1 cellular context compared by ENCODE assay signal in the genomic region with DNA sequence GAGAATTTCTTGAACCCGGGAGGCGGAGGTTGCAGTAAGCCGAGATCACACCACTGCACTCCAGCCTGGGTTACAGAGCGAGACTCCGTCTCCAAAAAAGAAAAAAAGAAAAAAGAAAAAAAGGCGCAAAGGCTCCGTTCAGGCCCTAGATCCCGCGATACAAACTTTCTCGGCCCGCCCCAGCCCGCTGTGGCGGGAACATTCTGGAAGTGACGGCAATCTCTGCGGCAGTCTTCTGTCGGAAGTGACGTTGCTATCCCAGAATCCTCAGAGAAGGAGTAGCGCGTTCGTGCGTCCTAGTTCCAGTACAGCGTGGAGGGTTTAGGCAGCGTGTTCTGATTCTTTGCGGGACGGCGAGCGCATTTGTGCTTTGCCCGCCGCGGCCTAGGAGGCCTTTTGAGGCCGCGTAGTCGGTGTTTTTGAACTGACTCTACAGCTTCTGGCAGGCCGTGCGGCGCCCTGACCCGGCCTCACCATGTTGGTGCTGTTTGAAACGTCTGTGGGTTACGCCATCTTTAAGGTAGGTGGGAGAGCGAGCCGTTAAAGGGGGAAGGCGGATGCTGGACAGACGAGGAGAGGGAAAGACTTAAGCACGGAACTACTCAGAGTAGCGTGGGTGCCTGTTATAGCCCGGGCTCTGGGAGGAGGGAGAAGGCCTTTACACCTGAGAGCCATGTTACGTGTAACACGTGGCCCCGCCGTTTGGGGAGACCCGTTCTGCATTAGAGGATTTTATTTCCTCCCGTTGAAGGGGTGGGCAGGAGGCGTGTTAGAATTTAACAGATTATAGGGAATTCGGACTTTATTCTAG.
TF ChIP-seq lines count a peak whose summit lies in the region.

A gene with protein sequence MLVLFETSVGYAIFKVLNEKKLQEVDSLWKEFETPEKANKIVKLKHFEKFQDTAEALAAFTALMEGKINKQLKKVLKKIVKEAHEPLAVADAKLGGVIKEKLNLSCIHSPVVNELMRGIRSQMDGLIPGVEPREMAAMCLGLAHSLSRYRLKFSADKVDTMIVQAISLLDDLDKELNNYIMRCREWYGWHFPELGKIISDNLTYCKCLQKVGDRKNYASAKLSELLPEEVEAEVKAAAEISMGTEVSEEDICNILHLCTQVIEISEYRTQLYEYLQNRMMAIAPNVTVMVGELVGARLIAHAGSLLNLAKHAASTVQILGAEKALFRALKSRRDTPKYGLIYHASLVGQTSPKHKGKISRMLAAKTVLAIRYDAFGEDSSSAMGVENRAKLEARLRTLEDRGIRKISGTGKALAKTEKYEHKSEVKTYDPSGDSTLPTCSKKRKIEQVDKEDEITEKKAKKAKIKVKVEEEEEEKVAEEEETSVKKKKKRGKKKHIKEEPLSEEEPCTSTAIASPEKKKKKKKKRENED (plus strand): TSS at position 297 of the 811 bp plus-strand sequence. CDS start 179 bp downstream, at position 476.

TF ChIP-seq in A549, 52 proteins besides CTCF, POLR2A, EP300 and RAD21 (continued from another document):
- no peak for TF ChIP-seq RCOR1 (IDR thresholded peaks at IDR 0.05; ENCODE audit: low read depth, low read length)
- peak; percentile 68; the same call in 1 of the 2 replicates for TF ChIP-seq KDM5A (IDR thresholded peaks at IDR 0.05)
- no peak for TF ChIP-seq EHF (CRISPR knock-in tag; IDR thresholded peaks at IDR 0.05)
- TF ChIP-seq TP53 (CRISPR knock-in tag; IDR thresholded peaks at IDR 0.05): no peak
- no peak for TF ChIP-seq ZNF302 (CRISPR knock-in tag; IDR thresholded peaks at IDR 0.05)
- TF ChIP-seq, protein P1, sequence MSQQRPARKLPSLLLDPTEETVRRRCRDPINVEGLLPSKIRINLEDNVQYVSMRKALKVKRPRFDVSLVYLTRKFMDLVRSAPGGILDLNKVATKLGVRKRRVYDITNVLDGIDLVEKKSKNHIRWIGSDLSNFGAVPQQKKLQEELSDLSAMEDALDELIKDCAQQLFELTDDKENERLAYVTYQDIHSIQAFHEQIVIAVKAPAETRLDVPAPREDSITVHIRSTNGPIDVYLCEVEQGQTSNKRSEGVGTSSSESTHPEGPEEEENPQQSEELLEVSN (IDR thresholded peaks at IDR 0.05; ENCODE audit: borderline replicate concordance, low read depth): peak; percentile 88; the same call in 1 of the 2 replicates
- no peak for TF ChIP-seq MAFK (IDR thresholded peaks at IDR 0.05; ENCODE audit: partially characterized antibody)
- TF ChIP-seq HEYL (CRISPR knock-in tag; IDR thresholded peaks at IDR 0.05): no peak
- TF ChIP-seq JUN (IDR thresholded peaks at IDR 0.05): peak; percentile 85 to 90
- TF ChIP-seq ELK1 (IDR thresholded peaks at IDR 0.05; ENCODE audit: low read depth, low read length): no peak
- peak; percentile 75 for TF ChIP-seq CHD2 (IDR thresholded peaks at IDR 0.05; ENCODE audit: low read length, partially characterized antibody)
- no peak for TF ChIP-seq ZSCAN20 (CRISPR knock-in tag; IDR thresholded peaks at IDR 0.05)
- peak; percentile 1 to 43; a peak in 2 of 4 replicates for TF ChIP-seq CEBPB (IDR thresholded peaks at IDR 0.05)
- TF ChIP-seq MAZ (IDR thresholded peaks at IDR 0.05; ENCODE audit: borderline replicate concordance, low read depth, low read length): no peak
- no peak for TF ChIP-seq USF2 (IDR thresholded peaks at IDR 0.05)
- no peak for TF ChIP-seq FOSL2 (IDR thresholded peaks at IDR 0.05)
- TF ChIP-seq FOSL2 (CRISPR knock-in tag; IDR thresholded peaks at IDR 0.05): 0 out of 2 replicates have a peak, but pooled peaks have one; percentile 4
- TF ChIP-seq EHMT2 (IDR thresholded peaks at IDR 0.05; ENCODE audit: low read depth): no peak
- no peak for TF ChIP-seq BHLHE40 (IDR thresholded peaks at IDR 0.05; ENCODE audit: low read depth, low read length)
- peak; percentile 72 for TF ChIP-seq REST (IDR thresholded peaks at IDR 0.05)
- TF ChIP-seq RNF2 (IDR thresholded peaks at IDR 0.05; ENCODE audit: borderline replicate concordance, low read depth): no peak
- no peak for TF ChIP-seq JUNB (IDR thresholded peaks at IDR 0.05)
- no peak for TF ChIP-seq ATOH8 (CRISPR knock-in tag; IDR thresholded peaks at IDR 0.05; ENCODE audit: low read depth)
- TF ChIP-seq, protein P2, sequence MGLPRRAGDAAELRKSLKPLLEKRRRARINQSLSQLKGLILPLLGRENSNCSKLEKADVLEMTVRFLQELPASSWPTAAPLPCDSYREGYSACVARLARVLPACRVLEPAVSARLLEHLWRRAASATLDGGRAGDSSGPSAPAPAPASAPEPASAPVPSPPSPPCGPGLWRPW (IDR thresholded peaks at IDR 0.05): no peak
- no peak for TF ChIP-seq NFE2L2 (conservative IDR thresholded peaks at IDR 0.05; ENCODE audit: low read length)
- TF ChIP-seq RARB (CRISPR knock-in tag; IDR thresholded peaks at IDR 0.05): peak; percentile 50
- peak; percentile 21; the same call in 1 of the 2 replicates for TF ChIP-seq FOSB (CRISPR knock-in tag; IDR thresholded peaks at IDR 0.05)
- TF ChIP-seq, protein P3, sequence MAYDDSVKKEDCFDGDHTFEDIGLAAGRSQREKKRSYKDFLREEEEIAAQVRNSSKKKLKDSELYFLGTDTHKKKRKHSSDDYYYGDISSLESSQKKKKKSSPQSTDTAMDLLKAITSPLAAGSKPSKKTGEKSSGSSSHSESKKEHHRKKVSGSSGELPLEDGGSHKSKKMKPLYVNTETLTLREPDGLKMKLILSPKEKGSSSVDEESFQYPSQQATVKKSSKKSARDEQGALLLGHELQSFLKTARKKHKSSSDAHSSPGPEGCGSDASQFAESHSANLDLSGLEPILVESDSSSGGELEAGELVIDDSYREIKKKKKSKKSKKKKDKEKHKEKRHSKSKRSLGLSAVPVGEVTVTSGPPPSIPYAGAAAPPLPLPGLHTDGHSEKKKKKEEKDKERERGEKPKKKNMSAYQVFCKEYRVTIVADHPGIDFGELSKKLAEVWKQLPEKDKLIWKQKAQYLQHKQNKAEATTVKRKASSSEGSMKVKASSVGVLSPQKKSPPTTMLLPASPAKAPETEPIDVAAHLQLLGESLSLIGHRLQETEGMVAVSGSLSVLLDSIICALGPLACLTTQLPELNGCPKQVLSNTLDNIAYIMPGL (CRISPR knock-in tag; IDR thresholded peaks at IDR 0.05; ENCODE audit: borderline replicate concordance): no peak
- TF ChIP-seq SMC3 (IDR thresholded peaks at IDR 0.05): no peak
- no peak for TF ChIP-seq KDM1A (IDR thresholded peaks at IDR 0.05; ENCODE audit: low read depth)
- 0 out of 2 replicates have a peak, but pooled peaks have one; percentile 42 for TF ChIP-seq CBX8 (IDR thresholded peaks at IDR 0.05)
- TF ChIP-seq PBX3 (IDR thresholded peaks at IDR 0.05): no peak
- TF ChIP-seq SREBF2 (IDR thresholded peaks at IDR 0.05): no peak
- peak; percentile 96 for TF ChIP-seq PHF8 (IDR thresholded peaks at IDR 0.05; ENCODE audit: borderline replicate concordance, low read depth)
TF ChIP-seq in A549: peak in this region for 17.
